9 cellular contexts compared by ENCODE assay signal in the genomic region with DNA sequence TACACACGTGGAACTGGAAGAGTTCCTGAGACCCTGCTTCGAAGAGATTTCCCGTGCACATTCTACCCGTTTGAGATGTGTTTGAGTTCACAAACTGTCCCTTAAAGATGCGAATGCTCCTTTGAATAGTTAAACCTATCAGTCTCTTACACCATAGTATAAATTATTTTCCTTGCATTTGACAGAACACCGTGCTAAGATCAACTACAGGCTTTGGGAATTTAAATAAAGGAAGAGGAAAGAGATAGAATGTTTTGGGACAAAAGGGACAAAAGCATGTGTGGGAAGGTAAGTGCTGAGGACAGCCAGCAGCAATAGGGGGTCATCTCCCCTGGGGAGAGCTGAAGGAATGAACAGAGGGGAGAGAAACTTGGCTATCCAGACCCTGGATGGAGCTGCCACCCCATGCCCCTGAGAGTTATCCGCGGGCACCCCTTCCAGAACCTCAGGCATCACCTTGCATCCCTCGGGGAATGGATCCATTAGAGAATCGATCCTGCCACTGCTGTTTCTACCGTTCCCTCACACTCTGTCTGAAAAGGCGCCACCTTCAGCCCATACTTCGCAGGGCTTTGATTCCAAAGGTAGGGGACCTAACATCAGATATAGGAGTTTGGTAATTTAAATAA. TPM values are rescaled to one million over a fixed set of nuclear protein-coding genes. Genes with fewer than 3 reads are reported as not detected.
DNase-seq lines count a peak whose midpoint lies in the region; ATAC-seq and TF ChIP-seq lines count a peak whose summit lies in the region.
"Had no signal": no experiment of that assay in that cellular context is flagged by ENCODE, and none has a peak within 500 bp of the region (broad histone marks: within the 10 kb centered on the region; RNA-seq: fewer than 3 reads in every experiment).

No MANE protein-coding gene starts in this region.

- no peak for TF ChIP-seq CTCF in liver (IDR thresholded peaks at IDR 0.05; ENCODE audit: low read depth, low read length, missing input control)
- TF ChIP-seq CTCF in type B pancreatic cell (conservative IDR thresholded peaks at IDR 0.05) = peak; percentile 27

- H3K27me3 ChIP-seq in liver (ENCODE audit: control insufficient read depth in 4 of 4, insufficient read depth in 4 of 4, low read length in 3 of 4) = peaks cover 0 to 5% (median 0%) of the 10 kb centered on the region in 4 donors

- no peak overlapping the region for H3K9ac ChIP-seq in liver (ENCODE audit: low read depth in 1 of 2, low read length in 2 of 2)

- intact Hi-C loops in activated CD4-positive, alpha-beta T cell treated with anti-CD3 and anti-CD28 coated beads for 36 hours (cut with DNase I, micrococcal nuclease) = loop anchor here (1.0 to 2.0 kb wide), 5 partner anchors 50 to 430 kb away; partner anchors contain the start of genes DNAJC27 (in 2 of the 2), CENPO (in 1 of the 2), NCOA1 (in 1 of the 2) and PTRHD1 (in 1 of the 2)

- H3K9me3 ChIP-seq in liver (ENCODE audit: control insufficient read depth in 4 of 4, low read length in 3 of 4) = no peaks in the 10 kb centered on the region

- peak overlapping the region in 2 of 3 donors; percentile 30 to 73 for H3K4me3 ChIP-seq in liver (ENCODE audit: low read depth in 1 of 3, low read length in 3 of 3)

- no peak for ATAC-seq in activated CD4-positive, alpha-beta T cell treated with anti-CD3 and anti-CD28 coated beads for 36 hours
- ATAC-seq in activated naive CD8-positive, alpha-beta T cell treated with anti-CD3 and anti-CD28 coated beads, Interleukin-2, amount 10 ng/mL, durations not matched to agents 7 days and 5 days (ENCODE audit: low read depth) = no peak
- ATAC-seq in HG03521 (IDR thresholded peaks at IDR 0.05; ENCODE audit: unreplicated experiment) (no peak), HG03196 (IDR thresholded peaks at IDR 0.05; ENCODE audit: unreplicated experiment) (no peak)

- peaks cover 33% of the 10 kb centered on the region for H3K4me1 Mint-ChIP-seq in activated CD4-positive, alpha-beta T cell treated with anti-CD3 and anti-CD28 coated beads for 36 hours
- peaks cover 29% of the 10 kb centered on the region for H3K4me1 Mint-ChIP-seq in activated naive CD8-positive, alpha-beta T cell treated with anti-CD3 and anti-CD28 coated beads, Interleukin-2, amount 10 ng/mL, durations not matched to agents 7 days and 5 days
- peaks cover 20% of the 10 kb centered on the region for H3K4me1 Mint-ChIP-seq in type B pancreatic cell (ENCODE audit: unreplicated experiment)

- H3K4me3 Mint-ChIP-seq in activated CD4-positive, alpha-beta T cell treated with anti-CD3 and anti-CD28 coated beads for 36 hours = peak overlapping the region; percentile 68
- H3K4me3 Mint-ChIP-seq in activated naive CD8-positive, alpha-beta T cell treated with anti-CD3 and anti-CD28 coated beads, Interleukin-2, amount 10 ng/mL, durations not matched to agents 7 days and 5 days = peak overlapping the region; percentile 63
- H3K4me3 Mint-ChIP-seq in type B pancreatic cell = peak overlapping the region; percentile 87

- peaks cover 0 to 13% (median 7%) of the 10 kb centered on the region in 4 donors for H3K4me1 ChIP-seq in liver (ENCODE audit: control insufficient read depth in 4 of 4, insufficient read depth in 4 of 4, low read length in 3 of 4)

- TF ChIP-seq RAD21 in liver (IDR thresholded peaks at IDR 0.05) = no peak

- H3K27me3 Mint-ChIP-seq in activated CD4-positive, alpha-beta T cell treated with anti-CD3 and anti-CD28 coated beads for 36 hours = peaks cover 1% of the 10 kb centered on the region
- H3K27me3 Mint-ChIP-seq in activated naive CD8-positive, alpha-beta T cell treated with anti-CD3 and anti-CD28 coated beads, Interleukin-2, amount 10 ng/mL, durations not matched to agents 7 days and 5 days = peaks cover 3% of the 10 kb centered on the region
- peaks cover 14% of the 10 kb centered on the region for H3K27me3 Mint-ChIP-seq in type B pancreatic cell

- peaks cover 20% of the 10 kb centered on the region for H3K36me3 Mint-ChIP-seq in activated CD4-positive, alpha-beta T cell treated with anti-CD3 and anti-CD28 coated beads for 36 hours (ENCODE audit: low read depth)
- peaks cover 3% of the 10 kb centered on the region for H3K36me3 Mint-ChIP-seq in activated naive CD8-positive, alpha-beta T cell treated with anti-CD3 and anti-CD28 coated beads, Interleukin-2, amount 10 ng/mL, durations not matched to agents 7 days and 5 days
- H3K36me3 Mint-ChIP-seq in type B pancreatic cell = peaks cover 7% of the 10 kb centered on the region

- WGBS in liver = 28% methylated on average over 13 of the region's 13 CpGs

- H3K9me3 Mint-ChIP-seq in activated CD4-positive, alpha-beta T cell treated with anti-CD3 and anti-CD28 coated beads for 36 hours (ENCODE audit: low read depth) = no peaks in the 10 kb centered on the region
- no peaks in the 10 kb centered on the region for H3K9me3 Mint-ChIP-seq in activated naive CD8-positive, alpha-beta T cell treated with anti-CD3 and anti-CD28 coated beads, Interleukin-2, amount 10 ng/mL, durations not matched to agents 7 days and 5 days
- H3K9me3 Mint-ChIP-seq in type B pancreatic cell = no peaks in the 10 kb centered on the region

- DNase-seq in activated CD4-positive, alpha-beta T cell treated with anti-CD3 and anti-CD28 coated beads for 36 hours = peak; percentile 52
- no peak for DNase-seq in activated CD4-positive, alpha-beta T cell treated with anti-CD3 and anti-CD28 coated beads for 1 hour
- DNase-seq in NCI-H1694 (lab: John Stamatoyannopoulos, UW) (peak; percentile 49), type B pancreatic cell (ENCODE audit: extremely low spot score, unreplicated experiment) (no peak)
- DNase-seq in activated naive CD8-positive, alpha-beta T cell treated with anti-CD3 and anti-CD28 coated beads, Interleukin-2, amount 10 ng/mL, durations not matched to agents 7 days and 5 days = no peak

- H3K36me3 ChIP-seq in liver (ENCODE audit: control insufficient read depth in 4 of 4, insufficient read depth in 3 of 4, low read depth in 1 of 4, low read length in 3 of 4) = no peaks in the 10 kb centered on the region

- no peak overlapping the region for H3K27ac ChIP-seq in liver (ENCODE audit: low read depth in 1 of 2, low read length in 2 of 2)
- H3K27ac ChIP-seq: epithelial cell of prostate had no signal

- H3K27ac Mint-ChIP-seq in activated CD4-positive, alpha-beta T cell treated with anti-CD3 and anti-CD28 coated beads for 36 hours = peak overlapping the region; percentile 58
- no peak overlapping the region for H3K27ac Mint-ChIP-seq in activated naive CD8-positive, alpha-beta T cell treated with anti-CD3 and anti-CD28 coated beads, Interleukin-2, amount 10 ng/mL, durations not matched to agents 7 days and 5 days
- H3K27ac Mint-ChIP-seq in type B pancreatic cell = no peak overlapping the region

- POLR2A ChIA-PET in activated CD4-positive, alpha-beta T cell treated with anti-CD3 and anti-CD28 coated beads for 36 hours (lab: Charles Lee) = no interaction called here
- POLR2A ChIA-PET in activated naive CD8-positive, alpha-beta T cell treated with anti-CD3 and anti-CD28 coated beads, Interleukin-2, amount 10 ng/mL, durations not matched to agents 7 days and 5 days (lab: Charles Lee) = no interaction called here

- CTCF ChIA-PET in activated CD4-positive, alpha-beta T cell treated with anti-CD3 and anti-CD28 coated beads for 36 hours (lab: Charles Lee) = interaction anchor here (1.1 kb wide), 1 partner anchor 550 kb away, joined by 3 read pairs; no protein-coding TSS in a partner anchor

TF ChIP-seq in liver, 16 proteins besides CTCF, POLR2A, EP300 and RAD21 (continues in another document):
- TF ChIP-seq HNF4A (conservative IDR thresholded peaks at IDR 0.05) (no peak), GABPA (IDR thresholded peaks at IDR 0.05 in 1 of 2, conservative IDR thresholded peaks at IDR 0.05 in 1 of 2) (no peak), HNF4G (IDR thresholded peaks at IDR 0.05) (no peak)
- TF ChIP-seq, protein P1, sequence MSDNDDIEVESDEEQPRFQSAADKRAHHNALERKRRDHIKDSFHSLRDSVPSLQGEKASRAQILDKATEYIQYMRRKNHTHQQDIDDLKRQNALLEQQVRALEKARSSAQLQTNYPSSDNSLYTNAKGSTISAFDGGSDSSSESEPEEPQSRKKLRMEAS (IDR thresholded peaks at IDR 0.05) = no peak
- TF ChIP-seq, protein P2, sequence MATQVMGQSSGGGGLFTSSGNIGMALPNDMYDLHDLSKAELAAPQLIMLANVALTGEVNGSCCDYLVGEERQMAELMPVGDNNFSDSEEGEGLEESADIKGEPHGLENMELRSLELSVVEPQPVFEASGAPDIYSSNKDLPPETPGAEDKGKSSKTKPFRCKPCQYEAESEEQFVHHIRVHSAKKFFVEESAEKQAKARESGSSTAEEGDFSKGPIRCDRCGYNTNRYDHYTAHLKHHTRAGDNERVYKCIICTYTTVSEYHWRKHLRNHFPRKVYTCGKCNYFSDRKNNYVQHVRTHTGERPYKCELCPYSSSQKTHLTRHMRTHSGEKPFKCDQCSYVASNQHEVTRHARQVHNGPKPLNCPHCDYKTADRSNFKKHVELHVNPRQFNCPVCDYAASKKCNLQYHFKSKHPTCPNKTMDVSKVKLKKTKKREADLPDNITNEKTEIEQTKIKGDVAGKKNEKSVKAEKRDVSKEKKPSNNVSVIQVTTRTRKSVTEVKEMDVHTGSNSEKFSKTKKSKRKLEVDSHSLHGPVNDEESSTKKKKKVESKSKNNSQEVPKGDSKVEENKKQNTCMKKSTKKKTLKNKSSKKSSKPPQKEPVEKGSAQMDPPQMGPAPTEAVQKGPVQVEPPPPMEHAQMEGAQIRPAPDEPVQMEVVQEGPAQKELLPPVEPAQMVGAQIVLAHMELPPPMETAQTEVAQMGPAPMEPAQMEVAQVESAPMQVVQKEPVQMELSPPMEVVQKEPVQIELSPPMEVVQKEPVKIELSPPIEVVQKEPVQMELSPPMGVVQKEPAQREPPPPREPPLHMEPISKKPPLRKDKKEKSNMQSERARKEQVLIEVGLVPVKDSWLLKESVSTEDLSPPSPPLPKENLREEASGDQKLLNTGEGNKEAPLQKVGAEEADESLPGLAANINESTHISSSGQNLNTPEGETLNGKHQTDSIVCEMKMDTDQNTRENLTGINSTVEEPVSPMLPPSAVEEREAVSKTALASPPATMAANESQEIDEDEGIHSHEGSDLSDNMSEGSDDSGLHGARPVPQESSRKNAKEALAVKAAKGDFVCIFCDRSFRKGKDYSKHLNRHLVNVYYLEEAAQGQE (IDR thresholded peaks at IDR 0.05) = no peak

RNA-seq across cellular contexts. Expression of gene ADCY3, which starts 0.9 kb away (rescaled TPM):
- 10 to 100 TPM; 59.5 to 92.8 TPM for total RNA-seq in activated CD4-positive, alpha-beta T cell treated with anti-CD3 and anti-CD28 coated beads for 36 hours
- 10 to 100 TPM; 29.5 to 32.5 TPM for total RNA-seq in activated naive CD8-positive, alpha-beta T cell treated with anti-CD3 and anti-CD28 coated beads, Interleukin-2, amount 10 ng/mL, durations not matched to agents 7 days and 5 days
- 1 to 10 TPM; 7.1 to 8.4 TPM for total RNA-seq in liver
- 1 to 10 TPM in 1 of 2 donors, under 1 TPM in 1; 0.99 to 5.6 TPM for polyA plus RNA-seq in liver
- total RNA-seq in type B pancreatic cell (ENCODE audit: low replicate concordance) = 22.1 and 46.2 TPM in 2 replicates

RNA-seq across cellular contexts. Expression of gene DNAJC27, which starts 50.8 kb away (rescaled TPM):
- total RNA-seq in activated CD4-positive, alpha-beta T cell treated with anti-CD3 and anti-CD28 coated beads for 36 hours = 1 to 10 TPM; 5.9 to 6.6 TPM
- total RNA-seq in activated naive CD8-positive, alpha-beta T cell treated with anti-CD3 and anti-CD28 coated beads, Interleukin-2, amount 10 ng/mL, durations not matched to agents 7 days and 5 days = 1 to 10 TPM; 9.3 to 9.6 TPM
- 1 to 10 TPM; 3.6 to 5.1 TPM for total RNA-seq in liver
- 1 to 10 TPM in 1 of 2 donors, under 1 TPM in 1; 0.95 to 2.7 TPM for polyA plus RNA-seq in liver
- total RNA-seq in type B pancreatic cell (ENCODE audit: low replicate concordance) = 7.5 and 9.1 TPM in 2 replicates

Comparison
In these comparisons a context has a peak if more than half of its experiments do, and no peak if none do; other contexts are left out.
1. DNase-seq: peak in activated CD4-positive, alpha-beta T cell treated with anti-CD3 and anti-CD28 coated beads for 36 hours (single experiment) and NCI-H1694 (single experiment); none in activated CD4-positive, alpha-beta T cell treated with anti-CD3 and anti-CD28 coated beads for 1 hour (single experiment), activated naive CD8-positive, alpha-beta T cell treated with anti-CD3 and anti-CD28 coated beads, Interleukin-2, amount 10 ng/mL, durations not matched to agents 7 days and 5 days (single experiment) and type B pancreatic cell (single experiment).
2. Peak in every context shown above with its lines, with median percentiles within 50 percentile points of each other: H3K4me3 Mint-ChIP-seq.